ENCODE assay signal across 24 cellular contexts in the genomic region with DNA sequence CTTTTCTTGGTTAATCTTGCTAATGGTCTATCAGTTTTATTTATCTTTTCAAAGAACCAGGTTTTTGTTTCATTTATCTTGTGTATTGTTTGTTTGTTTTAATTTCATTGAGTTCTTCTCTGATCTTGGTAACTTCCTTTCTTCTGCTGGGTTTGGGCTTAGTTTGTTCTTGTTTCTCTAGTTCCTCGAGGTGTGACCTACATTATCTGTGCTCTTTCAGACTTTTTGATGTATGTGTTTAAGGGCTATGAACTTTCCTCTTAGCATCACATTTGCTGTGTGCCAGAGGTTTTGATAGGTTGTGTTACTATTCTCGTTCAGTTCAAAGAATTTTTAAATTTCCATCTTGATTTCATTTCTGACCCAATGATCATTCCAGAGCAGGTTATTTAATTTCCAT.
"Had no signal": no experiment of that assay in that cellular context is flagged by ENCODE, and none has a peak within 500 bp of the region (broad histone marks: within the 10 kb centered on the region; RNA-seq: fewer than 3 reads in every experiment).

No MANE protein-coding gene starts in this region.

- H3K4me3 Mint-ChIP-seq: dendritic cell treated with granulocyte-macrophage colony-stimulating factor and Interleukin-4, amounts not matched to agents 40 ng/mL and 50 ng/mL, for 4 days; memory B cell; nephron; neural progenitor cell; type B pancreatic cell had no signal

- ATAC-seq: foreskin keratinocyte, gastroesophageal sphincter, heart left ventricle, left lobe of liver, right lobe of liver had no signal

- H3K27me3 ChIP-seq: esophagus muscularis mucosa, foreskin keratinocyte, gastroesophageal sphincter, heart left ventricle, hepatocyte, neural progenitor cell, right lobe of liver, stomach, thyroid gland had no signal

- H3K36me3 ChIP-seq: esophagus muscularis mucosa, gastroesophageal sphincter, heart left ventricle, neural progenitor cell, right lobe of liver, stomach, thyroid gland had no signal

- H3K27me3 Mint-ChIP-seq: dendritic cell treated with granulocyte-macrophage colony-stimulating factor and Interleukin-4, amounts not matched to agents 40 ng/mL and 50 ng/mL, for 4 days; memory B cell; type B pancreatic cell had no signal

- H3K4me1 ChIP-seq: esophagus muscularis mucosa, foreskin keratinocyte, gastroesophageal sphincter, heart left ventricle, neural progenitor cell, parathyroid adenoma, right lobe of liver, stomach, thyroid gland had no signal

- H3K4me3 ChIP-seq: esophagus muscularis mucosa, gastroesophageal sphincter, heart left ventricle, hepatocyte, lung, neural progenitor cell, right lobe of liver, smooth muscle cell, stomach, thyroid gland had no signal

- H3K9me3 ChIP-seq: right lobe of liver, thyroid gland had no signal

- H3K36me3 Mint-ChIP-seq: memory B cell, neural progenitor cell, type B pancreatic cell had no signal

- H3K27ac Mint-ChIP-seq: dendritic cell treated with granulocyte-macrophage colony-stimulating factor and Interleukin-4, amounts not matched to agents 40 ng/mL and 50 ng/mL, for 4 days; memory B cell; nephron; neural progenitor cell; progenitor cell of endocrine pancreas; type B pancreatic cell had no signal

- H3K4me1 Mint-ChIP-seq: memory B cell, nephron, neural progenitor cell had no signal

- H3K9me3 Mint-ChIP-seq: type B pancreatic cell had no signal

- DNase-seq: effector CD8-positive, alpha-beta T cell; foreskin keratinocyte; heart left ventricle; kidney; right lobe of liver; stimulated activated CD4-positive, alpha-beta T cell treated with anti-CD3 and anti-CD28 coated beads, Interleukin-12 subunit alpha, Interleukin-12 subunit beta, amount 100 ng/mL, for 4 hours; stimulated activated CD4-positive, alpha-beta T cell treated with anti-CD3 and anti-CD28 coated beads, Interleukin-1b, Interleukin-23, amount 100 ng/mL, for 48 hours; stimulated activated CD4-positive, alpha-beta T cell treated with anti-CD3 and anti-CD28 coated beads, Interleukin-4, amount 100 ng/mL, for 1 hour; stimulated activated CD8-positive, alpha-beta memory T cell treated with anti-CD3 and anti-CD28 coated beads, Interleukin-4, amount 100 ng/mL, for 48 hours; stomach; thyroid gland had no signal

- H3K27ac ChIP-seq: esophagus muscularis mucosa, foreskin keratinocyte, gastroesophageal sphincter, heart left ventricle, hepatocyte, neural progenitor cell, parathyroid adenoma, right lobe of liver, stomach, thyroid gland had no signal
